In genomic region chr7:151204383-151205032, GRCh38 we compare ENCODE assay signal across 25 cellular contexts. TPM values are rescaled to one million over a fixed set of nuclear protein-coding genes. Genes with fewer than 3 reads are reported as not detected.
DNase-seq lines count a peak whose midpoint lies in the region; ATAC-seq and TF ChIP-seq lines count a peak whose summit lies in the region.
"Had no signal": no experiment of that assay in that cellular context is flagged by ENCODE, and none has a peak within 500 bp of the region (broad histone marks: within the 10 kb centered on the region; RNA-seq: fewer than 3 reads in every experiment).

No MANE protein-coding gene starts in this region.

- peak; percentile 5 for TF ChIP-seq CTCF in fibroblast of villous mesenchyme (IDR thresholded peaks at IDR 0.05; ENCODE audit: insufficient read depth, low read depth, low read length)

- H3K4me3 ChIP-seq in fibroblast of villous mesenchyme (ENCODE audit: low read depth, low read length), result no peak overlapping the region
- H3K4me3 ChIP-seq: BLaER1, left ventricle myocardium inferior, SK-N-MC, skin epidermis, tibial nerve had no signal

- DNase-seq in left ventricle myocardium superior (no peak), cardiac septum (ENCODE audit: low spot score) (no peak), NCI-H69 (lab: John Stamatoyannopoulos, UW) (peak; percentile 70), fibroblast of villous mesenchyme (ENCODE audit: low read depth) (no peak), occipital lobe (lab: John Stamatoyannopoulos, UW) (no peak)
- DNase-seq in stimulated activated naive CD8-positive, alpha-beta T cell treated with anti-CD3 and anti-CD28 coated beads, Interleukin-15, Interleukin-2, amounts not matched to agents 100 U/mL and 50 U/mL, for 24 hours, result no peak
- DNase-seq: activated CD4-positive, alpha-beta T cell treated with anti-CD3 and anti-CD28 coated beads for 4 hours; activated effector memory CD4-positive, alpha-beta T cell treated with anti-CD3 and anti-CD28 coated beads, Interleukin-2, amount 50 U/mL, for 16 hours; activated naive CD8-positive, alpha-beta T cell treated with anti-CD3 and anti-CD28 coated beads for 36 hours; aorta; caudate nucleus; DND-41; left ventricle myocardium inferior; MV-4-11; naive B cell; NCI-H1694; stimulated activated naive CD8-positive, alpha-beta T cell treated with anti-CD3 and anti-CD28 coated beads, Interleukin-15, amount 100 ng/mL, for 72 hours had no signal

- intact Hi-C loops in left ventricle myocardium superior (cut with micrococcal nuclease) (no loop called here), cardiac septum (cut with DNase I) (no loop called here)

- ATAC-seq in left ventricle myocardium superior (peak; percentile 22), HG02610 (IDR thresholded peaks at IDR 0.05; ENCODE audit: unreplicated experiment) (no peak), HG02571 (IDR thresholded peaks at IDR 0.05; ENCODE audit: unreplicated experiment) (no peak)
- no peak for ATAC-seq in stimulated activated naive CD8-positive, alpha-beta T cell treated with anti-CD3 and anti-CD28 coated beads, Interleukin-15, Interleukin-2, amounts not matched to agents 100 U/mL and 50 U/mL, for 24 hours
- ATAC-seq: stimulated activated naive CD8-positive, alpha-beta T cell treated with anti-CD3 and anti-CD28 coated beads, Interleukin-15, amount 100 ng/mL, for 72 hours had no signal

RNA-seq across cellular contexts. Expression of gene H2BK1, which starts 5.8 kb away (rescaled TPM):
- total RNA-seq in left ventricle myocardium superior (not detected), cardiac septum (not detected), fibroblast of villous mesenchyme (not detected in 2 replicates), occipital lobe (not detected)
- total RNA-seq: activated naive CD8-positive, alpha-beta T cell treated with anti-CD3 and anti-CD28 coated beads for 36 hours; fibroblast of lung; left ventricle myocardium inferior; tibial nerve had no signal

RNA-seq across cellular contexts. Expression of gene ASB10, which starts 17.5 kb away (rescaled TPM):
- 46.1 TPM for total RNA-seq in left ventricle myocardium superior
- 17.3 TPM for total RNA-seq in cardiac septum
- total RNA-seq in fibroblast of villous mesenchyme, result not detected in 2 replicates
- total RNA-seq in occipital lobe, result not detected
- total RNA-seq: activated naive CD8-positive, alpha-beta T cell treated with anti-CD3 and anti-CD28 coated beads for 36 hours; aorta; fibroblast of lung; T-helper 2 cell treated with Interferon-gamma antibody and Interleukin-4, amounts not matched to agents 100 ng/mL and 5 ng/mL, for 36 hours; tibial nerve had no signal

RNA-seq across cellular contexts. Expression of gene ABCF2, which starts 22.5 kb away (rescaled TPM):
- total RNA-seq in left ventricle myocardium superior (27.6 TPM), cardiac septum (28.8 TPM), fibroblast of villous mesenchyme (47.7 and 70.0 TPM in 2 replicates), occipital lobe (29.5 TPM)

RNA-seq across cellular contexts. Expression of gene CHPF2, which starts 27.8 kb away (rescaled TPM):
- 12.1 TPM for total RNA-seq in left ventricle myocardium superior
- total RNA-seq in cardiac septum, result 31.0 TPM
- 80.9 and 90.7 TPM in 2 replicates for total RNA-seq in fibroblast of villous mesenchyme
- total RNA-seq in occipital lobe, result 19.0 TPM

RNA-seq across cellular contexts. Expression of gene GBX1, which starts 37.0 kb away (rescaled TPM):
- 1.5 TPM for total RNA-seq in left ventricle myocardium superior
- 0.57 TPM for total RNA-seq in cardiac septum
- not detected in 2 replicates for total RNA-seq in fibroblast of villous mesenchyme
- total RNA-seq in occipital lobe, result not detected
- total RNA-seq: activated naive CD8-positive, alpha-beta T cell treated with anti-CD3 and anti-CD28 coated beads for 36 hours; aorta; fibroblast of lung; T-helper 2 cell treated with Interferon-gamma antibody and Interleukin-4, amounts not matched to agents 100 ng/mL and 5 ng/mL, for 36 hours; tibial nerve had no signal

Comparison
In these comparisons a context has a peak if more than half of its experiments do, and no peak if none do; other contexts are left out.
1. RNA of gene ASB10, which starts 17.5 kb away (total RNA-seq): 46.1 TPM in left ventricle myocardium superior (single experiment) and 17.3 TPM in cardiac septum (single experiment); not detected in fibroblast of villous mesenchyme and not detected in occipital lobe (single experiment); every median in the first group is over 10 times any median in the second.